Comparison of ENCODE assay signal across 14 cellular contexts in the genomic region with DNA sequence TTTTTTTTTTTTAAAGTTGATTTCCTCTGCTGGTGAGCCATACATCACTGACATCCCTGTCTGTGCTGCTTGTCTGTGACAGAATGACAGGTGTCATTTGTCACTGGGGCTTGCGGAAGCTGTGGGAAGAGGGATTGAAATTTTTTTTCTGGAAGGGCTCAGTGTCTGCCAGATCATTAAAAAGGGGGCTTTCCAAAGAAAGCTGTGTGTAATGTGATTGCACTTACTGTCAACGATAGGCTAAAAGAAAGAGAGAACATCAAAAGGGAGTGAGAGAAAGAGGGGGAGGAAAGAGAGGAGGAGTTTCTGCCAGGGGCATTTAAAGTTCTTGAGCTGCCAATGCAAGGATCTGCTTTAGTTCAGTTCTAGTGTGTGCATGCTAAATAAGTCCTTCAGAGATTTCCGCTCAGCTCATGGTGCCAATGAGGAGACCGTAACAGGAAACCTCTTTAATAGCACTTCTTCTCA.
DNase-seq lines count a peak whose midpoint lies in the region; TF ChIP-seq lines count a peak whose summit lies in the region.
"Had no signal": no experiment of that assay in that cellular context is flagged by ENCODE, and none has a peak within 500 bp of the region (broad histone marks: within the 10 kb centered on the region; RNA-seq: fewer than 3 reads in every experiment).

No MANE protein-coding gene starts in this region.

- no peak for TF ChIP-seq POLR2A in spleen (IDR thresholded peaks at IDR 0.05)

- no peaks in the 10 kb centered on the region for H3K9me3 Mint-ChIP-seq in activated naive CD4-positive, alpha-beta T cell treated with anti-CD3 and anti-CD28 coated beads, Interleukin-2, amount 50 U/mL, for 24 hours
- H3K9me3 Mint-ChIP-seq: effector memory CD8-positive, alpha-beta T cell; stimulated activated naive CD8-positive, alpha-beta T cell treated with anti-CD3 and anti-CD28 coated beads, Interleukin-15, Interleukin-2, amounts not matched to agents 100 ng/mL and 50 ng/mL, for 24 hours had no signal

- no peaks in the 10 kb centered on the region for H3K27me3 ChIP-seq in spleen (replicated peaks in 1 of 7)
- H3K27me3 ChIP-seq: brain microvascular endothelial cell had no signal

- peaks cover 0 to 20% (median 4%) of the 10 kb centered on the region in 6 donors for H3K4me1 ChIP-seq in spleen

- H3K36me3 ChIP-seq in spleen = no peaks in the 10 kb centered on the region
- H3K36me3 ChIP-seq: brain microvascular endothelial cell had no signal

- DNase-seq in activated naive CD4-positive, alpha-beta T cell treated with anti-CD3 and anti-CD28 coated beads, Interleukin-2, amount 50 U/mL, for 16 hours = no peak
- DNase-seq in NCI-H2196 (lab: John Stamatoyannopoulos, UW; ENCODE audit: unreplicated experiment) (peak; percentile 35), coronary artery (ENCODE audit: low spot score) (no peak), spleen (no peak), NCI-H748 (lab: John Stamatoyannopoulos, UW; ENCODE audit: unreplicated experiment) (no peak), DMS79 treated with DMSO at 0.1 percent for 48 hours (lab: John Stamatoyannopoulos, UW) (no peak), NCI-H128 (lab: John Stamatoyannopoulos, UW; ENCODE audit: unreplicated experiment) (no peak)
- DNase-seq: activated CD4-positive, CD25-positive, alpha-beta regulatory T cell; brain microvascular endothelial cell; effector memory CD8-positive, alpha-beta T cell; NCI-H2171 treated with DMSO at 0.1 percent for 48 hours had no signal

- H3K27ac ChIP-seq in coronary artery (peak overlapping the region in 1 of 2 donors; percentile 9), spleen (peak overlapping the region in 7 of 8 donors; percentile 9 to 54 (median 50))
- H3K27ac ChIP-seq: brain microvascular endothelial cell had no signal

- H3K36me3 Mint-ChIP-seq in activated naive CD4-positive, alpha-beta T cell treated with anti-CD3 and anti-CD28 coated beads, Interleukin-2, amount 50 U/mL, for 24 hours = peaks cover 9% of the 10 kb centered on the region

- intact Hi-C loops in spleen (cut with DNase I; ENCODE audit: low total_unique reads) = no loop called here

- H3K9me3 ChIP-seq in spleen = no peaks in the 10 kb centered on the region

- TF ChIP-seq CTCF in coronary artery (IDR thresholded peaks at IDR 0.05) = no peak
- no peak for TF ChIP-seq CTCF in spleen (IDR thresholded peaks at IDR 0.05 in 8 of 11, conservative IDR thresholded peaks at IDR 0.05 in 3 of 11)

- H3K4me3 ChIP-seq in coronary artery = peak overlapping the region; percentile 37
- H3K4me3 ChIP-seq in spleen = no peak overlapping the region
- H3K4me3 ChIP-seq: lung had no signal

- H3K27ac Mint-ChIP-seq in activated naive CD4-positive, alpha-beta T cell treated with anti-CD3 and anti-CD28 coated beads, Interleukin-2, amount 50 U/mL, for 24 hours = peak overlapping the region; percentile 86
- H3K27ac Mint-ChIP-seq: effector memory CD8-positive, alpha-beta T cell; stimulated activated naive CD8-positive, alpha-beta T cell treated with anti-CD3 and anti-CD28 coated beads, Interleukin-15, Interleukin-2, amounts not matched to agents 100 ng/mL and 50 ng/mL, for 24 hours had no signal

- 25 to 32% (median 28%) methylated on average over 4 of the region's 4 CpGs for WGBS in spleen, 5 donors

- H3K27me3 Mint-ChIP-seq in activated naive CD4-positive, alpha-beta T cell treated with anti-CD3 and anti-CD28 coated beads, Interleukin-2, amount 50 U/mL, for 24 hours = no peaks in the 10 kb centered on the region

- H3K4me3 Mint-ChIP-seq in activated naive CD4-positive, alpha-beta T cell treated with anti-CD3 and anti-CD28 coated beads, Interleukin-2, amount 50 U/mL, for 24 hours = peak overlapping the region; percentile 72
- H3K4me3 Mint-ChIP-seq: effector memory CD8-positive, alpha-beta T cell; stimulated activated naive CD8-positive, alpha-beta T cell treated with anti-CD3 and anti-CD28 coated beads, Interleukin-15, Interleukin-2, amounts not matched to agents 100 ng/mL and 50 ng/mL, for 24 hours had no signal

- peaks cover 74% of the 10 kb centered on the region for H3K4me1 Mint-ChIP-seq in activated naive CD4-positive, alpha-beta T cell treated with anti-CD3 and anti-CD28 coated beads, Interleukin-2, amount 50 U/mL, for 24 hours
